In the genomic region with DNA sequence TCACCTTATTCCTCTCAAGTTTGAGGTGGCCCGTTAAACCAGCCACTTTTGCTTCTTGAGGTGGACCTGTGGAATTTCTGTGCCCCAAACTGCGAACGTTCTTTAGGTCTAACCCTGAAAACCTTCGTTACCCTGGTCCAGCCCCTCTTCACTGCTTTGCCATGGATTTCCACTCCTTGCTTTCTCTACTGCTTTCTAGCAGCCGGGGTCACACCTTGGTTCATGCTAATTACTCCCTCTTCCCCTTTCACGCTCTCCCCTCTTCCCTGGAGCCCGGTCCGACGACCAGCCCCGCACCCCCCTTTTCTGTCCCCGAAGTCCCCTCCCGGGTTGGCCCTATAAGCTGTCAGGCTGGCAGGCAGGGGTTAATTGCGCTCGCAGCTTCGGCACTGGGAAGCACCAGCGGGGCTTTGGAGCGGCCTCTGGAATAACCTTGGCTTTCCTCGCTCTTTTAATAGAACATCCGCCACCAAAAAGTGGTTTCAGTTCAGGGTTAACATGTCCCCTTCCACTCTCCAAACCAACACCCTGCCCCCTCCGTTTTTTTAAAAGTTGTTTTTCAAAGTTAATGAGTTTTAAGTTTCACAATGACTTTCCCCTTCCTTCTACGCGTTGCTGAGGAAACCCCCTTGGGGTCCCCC, we compare ENCODE assay signal across 1 cellular context.
TF ChIP-seq lines count a peak whose summit lies in the region.

No MANE protein-coding gene starts in this region.

TF ChIP-seq in K562, 482 proteins besides CTCF, POLR2A, EP300 and RAD21 (continued from another document and continues in another):
- TF ChIP-seq, protein P1, sequence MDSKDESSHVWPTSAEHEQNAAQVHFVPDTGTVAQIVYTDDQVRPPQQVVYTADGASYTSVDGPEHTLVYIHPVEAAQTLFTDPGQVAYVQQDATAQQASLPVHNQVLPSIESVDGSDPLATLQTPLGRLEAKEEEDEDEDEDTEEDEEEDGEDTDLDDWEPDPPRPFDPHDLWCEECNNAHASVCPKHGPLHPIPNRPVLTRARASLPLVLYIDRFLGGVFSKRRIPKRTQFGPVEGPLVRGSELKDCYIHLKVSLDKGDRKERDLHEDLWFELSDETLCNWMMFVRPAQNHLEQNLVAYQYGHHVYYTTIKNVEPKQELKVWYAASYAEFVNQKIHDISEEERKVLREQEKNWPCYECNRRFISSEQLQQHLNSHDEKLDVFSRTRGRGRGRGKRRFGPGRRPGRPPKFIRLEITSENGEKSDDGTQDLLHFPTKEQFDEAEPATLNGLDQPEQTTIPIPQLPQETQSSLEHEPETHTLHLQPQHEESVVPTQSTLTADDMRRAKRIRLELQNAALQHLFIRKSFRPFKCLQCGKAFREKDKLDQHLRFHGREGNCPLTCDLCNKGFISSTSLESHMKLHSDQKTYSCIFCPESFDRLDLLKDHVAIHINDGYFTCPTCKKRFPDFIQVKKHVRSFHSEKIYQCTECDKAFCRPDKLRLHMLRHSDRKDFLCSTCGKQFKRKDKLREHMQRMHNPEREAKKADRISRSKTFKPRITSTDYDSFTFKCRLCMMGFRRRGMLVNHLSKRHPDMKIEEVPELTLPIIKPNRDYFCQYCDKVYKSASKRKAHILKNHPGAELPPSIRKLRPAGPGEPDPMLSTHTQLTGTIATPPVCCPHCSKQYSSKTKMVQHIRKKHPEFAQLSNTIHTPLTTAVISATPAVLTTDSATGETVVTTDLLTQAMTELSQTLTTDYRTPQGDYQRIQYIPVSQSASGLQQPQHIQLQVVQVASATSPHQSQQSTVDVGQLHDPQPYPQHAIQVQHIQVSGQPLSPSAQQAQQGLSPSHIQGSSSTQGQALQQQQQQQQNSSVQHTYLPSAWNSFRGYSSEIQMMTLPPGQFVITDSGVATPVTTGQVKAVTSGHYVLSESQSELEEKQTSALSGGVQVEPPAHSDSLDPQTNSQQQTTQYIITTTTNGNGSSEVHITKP (IDR thresholded peaks at IDR 0.05; ENCODE audit: partially characterized antibody), result peak; percentile 83
- TF ChIP-seq ETS2 (tag; IDR thresholded peaks at IDR 0.05; ENCODE audit: borderline replicate concordance, poor library complexity, severe bottlenecking) (no peak), KAT7 (CRISPR knock-in tag; IDR thresholded peaks at IDR 0.05; ENCODE audit: borderline replicate concordance) (no peak), LARP7 (IDR thresholded peaks at IDR 0.05) (0 out of 2 replicates have a peak, but pooled peaks have one; percentile 9), DIDO1 (tag; IDR thresholded peaks at IDR 0.05; ENCODE audit: low read depth) (0 out of 2 replicates have a peak, but pooled peaks have one; percentile 15), HDAC1 (IDR thresholded peaks at IDR 0.05) (peak in 1 of 2 experiments; percentile 53; a peak in 1 of 4 replicates), SMARCA5 (IDR thresholded peaks at IDR 0.05) (no peak), BRD4 (IDR thresholded peaks at IDR 0.05) (peak; percentile 97), NFRKB (IDR thresholded peaks at IDR 0.05; ENCODE audit: low read depth) (peak; percentile 97), MED1 (CRISPR knock-in tag; IDR thresholded peaks at IDR 0.05; ENCODE audit: borderline replicate concordance) (no peak), ZNF239 (CRISPR knock-in tag; IDR thresholded peaks at IDR 0.05) (no peak), KDM5B (IDR thresholded peaks at IDR 0.05; ENCODE audit: insufficient replicate concordance, low read depth, low read length) (peak; percentile 62), TAL1 (IDR thresholded peaks at IDR 0.05) (no peak), STAT5A (IDR thresholded peaks at IDR 0.05; ENCODE audit: borderline replicate concordance, low read length) (no peak), ZNF212 (CRISPR knock-in tag; IDR thresholded peaks at IDR 0.05) (0 out of 2 replicates have a peak, but pooled peaks have one; percentile 37), SUPT5H (IDR thresholded peaks at IDR 0.05) (peak; percentile 60; the same call in 1 of the 2 replicates), ZNF384 (IDR thresholded peaks at IDR 0.05; ENCODE audit: low read depth, low read length) (no peak; the same call in 1 of the 2 replicates), CSDE1 (IDR thresholded peaks at IDR 0.05) (no peak), CBX5 (IDR thresholded peaks at IDR 0.05; ENCODE audit: borderline replicate concordance, low read depth) (no peak), KDM1A (IDR thresholded peaks at IDR 0.05) (peak in 1 of 2 experiments; percentile 60; a peak in 2 of 4 replicates), NBN (IDR thresholded peaks at IDR 0.05; ENCODE audit: low read depth) (no peak), ZNF354B (CRISPR knock-in tag; IDR thresholded peaks at IDR 0.05) (no peak), ZNF347 (CRISPR knock-in tag; IDR thresholded peaks at IDR 0.05; ENCODE audit: low read depth) (no peak), DPF2 (IDR thresholded peaks at IDR 0.05) (peak; percentile 58; the same call in 1 of the 2 replicates), ATF1 (CRISPR knock-in tag; IDR thresholded peaks at IDR 0.05) (no peak), ATF1 (tag; IDR thresholded peaks at IDR 0.05) (peak; percentile 49; the same call in 1 of the 2 replicates)
- TF ChIP-seq, protein P2, sequence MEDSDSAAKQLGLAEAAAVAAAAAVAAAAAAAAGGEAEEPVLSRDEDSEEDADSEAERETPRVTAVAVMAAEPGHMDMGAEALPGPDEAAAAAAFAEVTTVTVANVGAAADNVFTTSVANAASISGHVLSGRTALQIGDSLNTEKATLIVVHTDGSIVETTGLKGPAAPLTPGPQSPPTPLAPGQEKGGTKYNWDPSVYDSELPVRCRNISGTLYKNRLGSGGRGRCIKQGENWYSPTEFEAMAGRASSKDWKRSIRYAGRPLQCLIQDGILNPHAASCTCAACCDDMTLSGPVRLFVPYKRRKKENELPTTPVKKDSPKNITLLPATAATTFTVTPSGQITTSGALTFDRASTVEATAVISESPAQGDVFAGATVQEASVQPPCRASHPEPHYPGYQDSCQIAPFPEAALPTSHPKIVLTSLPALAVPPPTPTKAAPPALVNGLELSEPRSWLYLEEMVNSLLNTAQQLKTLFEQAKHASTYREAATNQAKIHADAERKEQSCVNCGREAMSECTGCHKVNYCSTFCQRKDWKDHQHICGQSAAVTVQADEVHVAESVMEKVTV (CRISPR knock-in tag; IDR thresholded peaks at IDR 0.05), result peak; percentile 27; the same call in 1 of the 2 replicates
- TF ChIP-seq, protein P3, sequence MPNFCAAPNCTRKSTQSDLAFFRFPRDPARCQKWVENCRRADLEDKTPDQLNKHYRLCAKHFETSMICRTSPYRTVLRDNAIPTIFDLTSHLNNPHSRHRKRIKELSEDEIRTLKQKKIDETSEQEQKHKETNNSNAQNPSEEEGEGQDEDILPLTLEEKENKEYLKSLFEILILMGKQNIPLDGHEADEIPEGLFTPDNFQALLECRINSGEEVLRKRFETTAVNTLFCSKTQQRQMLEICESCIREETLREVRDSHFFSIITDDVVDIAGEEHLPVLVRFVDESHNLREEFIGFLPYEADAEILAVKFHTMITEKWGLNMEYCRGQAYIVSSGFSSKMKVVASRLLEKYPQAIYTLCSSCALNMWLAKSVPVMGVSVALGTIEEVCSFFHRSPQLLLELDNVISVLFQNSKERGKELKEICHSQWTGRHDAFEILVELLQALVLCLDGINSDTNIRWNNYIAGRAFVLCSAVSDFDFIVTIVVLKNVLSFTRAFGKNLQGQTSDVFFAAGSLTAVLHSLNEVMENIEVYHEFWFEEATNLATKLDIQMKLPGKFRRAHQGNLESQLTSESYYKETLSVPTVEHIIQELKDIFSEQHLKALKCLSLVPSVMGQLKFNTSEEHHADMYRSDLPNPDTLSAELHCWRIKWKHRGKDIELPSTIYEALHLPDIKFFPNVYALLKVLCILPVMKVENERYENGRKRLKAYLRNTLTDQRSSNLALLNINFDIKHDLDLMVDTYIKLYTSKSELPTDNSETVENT (CRISPR knock-in tag; IDR thresholded peaks at IDR 0.05), result no peak
- TF ChIP-seq, protein P4, sequence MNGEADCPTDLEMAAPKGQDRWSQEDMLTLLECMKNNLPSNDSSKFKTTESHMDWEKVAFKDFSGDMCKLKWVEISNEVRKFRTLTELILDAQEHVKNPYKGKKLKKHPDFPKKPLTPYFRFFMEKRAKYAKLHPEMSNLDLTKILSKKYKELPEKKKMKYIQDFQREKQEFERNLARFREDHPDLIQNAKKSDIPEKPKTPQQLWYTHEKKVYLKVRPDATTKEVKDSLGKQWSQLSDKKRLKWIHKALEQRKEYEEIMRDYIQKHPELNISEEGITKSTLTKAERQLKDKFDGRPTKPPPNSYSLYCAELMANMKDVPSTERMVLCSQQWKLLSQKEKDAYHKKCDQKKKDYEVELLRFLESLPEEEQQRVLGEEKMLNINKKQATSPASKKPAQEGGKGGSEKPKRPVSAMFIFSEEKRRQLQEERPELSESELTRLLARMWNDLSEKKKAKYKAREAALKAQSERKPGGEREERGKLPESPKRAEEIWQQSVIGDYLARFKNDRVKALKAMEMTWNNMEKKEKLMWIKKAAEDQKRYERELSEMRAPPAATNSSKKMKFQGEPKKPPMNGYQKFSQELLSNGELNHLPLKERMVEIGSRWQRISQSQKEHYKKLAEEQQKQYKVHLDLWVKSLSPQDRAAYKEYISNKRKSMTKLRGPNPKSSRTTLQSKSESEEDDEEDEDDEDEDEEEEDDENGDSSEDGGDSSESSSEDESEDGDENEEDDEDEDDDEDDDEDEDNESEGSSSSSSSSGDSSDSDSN (IDR thresholded peaks at IDR 0.05; ENCODE audit: borderline replicate concordance in 1 of 2, low read depth in 2 of 2, low read length in 2 of 2), result 0 out of 4 replicates have a peak, but pooled peaks of 1 of the 2 experiments have one; percentile 16
- TF ChIP-seq, protein P5, sequence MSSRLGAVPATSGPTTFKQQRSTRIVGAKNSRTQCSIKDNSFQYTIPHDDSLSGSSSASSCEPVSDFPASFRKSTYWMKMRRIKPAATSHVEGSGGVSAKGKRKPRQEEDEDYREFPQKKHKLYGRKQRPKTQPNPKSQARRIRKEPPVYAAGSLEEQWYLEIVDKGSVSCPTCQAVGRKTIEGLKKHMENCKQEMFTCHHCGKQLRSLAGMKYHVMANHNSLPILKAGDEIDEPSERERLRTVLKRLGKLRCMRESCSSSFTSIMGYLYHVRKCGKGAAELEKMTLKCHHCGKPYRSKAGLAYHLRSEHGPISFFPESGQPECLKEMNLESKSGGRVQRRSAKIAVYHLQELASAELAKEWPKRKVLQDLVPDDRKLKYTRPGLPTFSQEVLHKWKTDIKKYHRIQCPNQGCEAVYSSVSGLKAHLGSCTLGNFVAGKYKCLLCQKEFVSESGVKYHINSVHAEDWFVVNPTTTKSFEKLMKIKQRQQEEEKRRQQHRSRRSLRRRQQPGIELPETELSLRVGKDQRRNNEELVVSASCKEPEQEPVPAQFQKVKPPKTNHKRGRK (tag; IDR thresholded peaks at IDR 0.05), result 0 out of 2 replicates have a peak, but pooled peaks have one; percentile 35
- TF ChIP-seq, protein P6, sequence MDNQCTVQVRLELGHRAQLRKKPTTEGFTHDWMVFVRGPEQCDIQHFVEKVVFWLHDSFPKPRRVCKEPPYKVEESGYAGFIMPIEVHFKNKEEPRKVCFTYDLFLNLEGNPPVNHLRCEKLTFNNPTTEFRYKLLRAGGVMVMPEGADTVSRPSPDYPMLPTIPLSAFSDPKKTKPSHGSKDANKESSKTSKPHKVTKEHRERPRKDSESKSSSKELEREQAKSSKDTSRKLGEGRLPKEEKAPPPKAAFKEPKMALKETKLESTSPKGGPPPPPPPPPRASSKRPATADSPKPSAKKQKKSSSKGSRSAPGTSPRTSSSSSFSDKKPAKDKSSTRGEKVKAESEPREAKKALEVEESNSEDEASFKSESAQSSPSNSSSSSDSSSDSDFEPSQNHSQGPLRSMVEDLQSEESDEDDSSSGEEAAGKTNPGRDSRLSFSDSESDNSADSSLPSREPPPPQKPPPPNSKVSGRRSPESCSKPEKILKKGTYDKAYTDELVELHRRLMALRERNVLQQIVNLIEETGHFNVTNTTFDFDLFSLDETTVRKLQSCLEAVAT (IDR thresholded peaks at IDR 0.05), result peak; percentile 54 to 84; a peak in 3 of 4 replicates
- TF ChIP-seq, protein P7, sequence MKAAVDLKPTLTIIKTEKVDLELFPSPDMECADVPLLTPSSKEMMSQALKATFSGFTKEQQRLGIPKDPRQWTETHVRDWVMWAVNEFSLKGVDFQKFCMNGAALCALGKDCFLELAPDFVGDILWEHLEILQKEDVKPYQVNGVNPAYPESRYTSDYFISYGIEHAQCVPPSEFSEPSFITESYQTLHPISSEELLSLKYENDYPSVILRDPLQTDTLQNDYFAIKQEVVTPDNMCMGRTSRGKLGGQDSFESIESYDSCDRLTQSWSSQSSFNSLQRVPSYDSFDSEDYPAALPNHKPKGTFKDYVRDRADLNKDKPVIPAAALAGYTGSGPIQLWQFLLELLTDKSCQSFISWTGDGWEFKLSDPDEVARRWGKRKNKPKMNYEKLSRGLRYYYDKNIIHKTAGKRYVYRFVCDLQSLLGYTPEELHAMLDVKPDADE (conservative IDR thresholded peaks at IDR 0.05; ENCODE audit: control insufficient read depth, low read depth, low read length), result no peak
- TF ChIP-seq, protein P8, sequence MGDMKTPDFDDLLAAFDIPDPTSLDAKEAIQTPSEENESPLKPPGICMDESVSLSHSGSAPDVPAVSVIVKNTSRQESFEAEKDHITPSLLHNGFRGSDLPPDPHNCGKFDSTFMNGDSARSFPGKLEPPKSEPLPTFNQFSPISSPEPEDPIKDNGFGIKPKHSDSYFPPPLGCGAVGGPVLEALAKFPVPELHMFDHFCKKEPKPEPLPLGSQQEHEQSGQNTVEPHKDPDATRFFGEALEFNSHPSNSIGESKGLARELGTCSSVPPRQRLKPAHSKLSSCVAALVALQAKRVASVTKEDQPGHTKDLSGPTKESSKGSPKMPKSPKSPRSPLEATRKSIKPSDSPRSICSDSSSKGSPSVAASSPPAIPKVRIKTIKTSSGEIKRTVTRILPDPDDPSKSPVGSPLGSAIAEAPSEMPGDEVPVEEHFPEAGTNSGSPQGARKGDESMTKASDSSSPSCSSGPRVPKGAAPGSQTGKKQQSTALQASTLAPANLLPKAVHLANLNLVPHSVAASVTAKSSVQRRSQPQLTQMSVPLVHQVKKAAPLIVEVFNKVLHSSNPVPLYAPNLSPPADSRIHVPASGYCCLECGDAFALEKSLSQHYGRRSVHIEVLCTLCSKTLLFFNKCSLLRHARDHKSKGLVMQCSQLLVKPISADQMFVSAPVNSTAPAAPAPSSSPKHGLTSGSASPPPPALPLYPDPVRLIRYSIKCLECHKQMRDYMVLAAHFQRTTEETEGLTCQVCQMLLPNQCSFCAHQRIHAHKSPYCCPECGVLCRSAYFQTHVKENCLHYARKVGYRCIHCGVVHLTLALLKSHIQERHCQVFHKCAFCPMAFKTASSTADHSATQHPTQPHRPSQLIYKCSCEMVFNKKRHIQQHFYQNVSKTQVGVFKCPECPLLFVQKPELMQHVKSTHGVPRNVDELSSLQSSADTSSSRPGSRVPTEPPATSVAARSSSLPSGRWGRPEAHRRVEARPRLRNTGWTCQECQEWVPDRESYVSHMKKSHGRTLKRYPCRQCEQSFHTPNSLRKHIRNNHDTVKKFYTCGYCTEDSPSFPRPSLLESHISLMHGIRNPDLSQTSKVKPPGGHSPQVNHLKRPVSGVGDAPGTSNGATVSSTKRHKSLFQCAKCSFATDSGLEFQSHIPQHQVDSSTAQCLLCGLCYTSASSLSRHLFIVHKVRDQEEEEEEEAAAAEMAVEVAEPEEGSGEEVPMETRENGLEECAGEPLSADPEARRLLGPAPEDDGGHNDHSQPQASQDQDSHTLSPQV (IDR thresholded peaks at IDR 0.05), result peak; percentile 13; the same call in 1 of the 2 replicates
- TF ChIP-seq, protein P9, sequence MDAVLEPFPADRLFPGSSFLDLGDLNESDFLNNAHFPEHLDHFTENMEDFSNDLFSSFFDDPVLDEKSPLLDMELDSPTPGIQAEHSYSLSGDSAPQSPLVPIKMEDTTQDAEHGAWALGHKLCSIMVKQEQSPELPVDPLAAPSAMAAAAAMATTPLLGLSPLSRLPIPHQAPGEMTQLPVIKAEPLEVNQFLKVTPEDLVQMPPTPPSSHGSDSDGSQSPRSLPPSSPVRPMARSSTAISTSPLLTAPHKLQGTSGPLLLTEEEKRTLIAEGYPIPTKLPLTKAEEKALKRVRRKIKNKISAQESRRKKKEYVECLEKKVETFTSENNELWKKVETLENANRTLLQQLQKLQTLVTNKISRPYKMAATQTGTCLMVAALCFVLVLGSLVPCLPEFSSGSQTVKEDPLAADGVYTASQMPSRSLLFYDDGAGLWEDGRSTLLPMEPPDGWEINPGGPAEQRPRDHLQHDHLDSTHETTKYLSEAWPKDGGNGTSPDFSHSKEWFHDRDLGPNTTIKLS (IDR thresholded peaks at IDR 0.05; ENCODE audit: borderline replicate concordance, low read depth), result 0 out of 2 replicates have a peak, but pooled peaks have one; percentile 22
